8 cellular contexts compared by ENCODE assay signal in the genomic region with DNA sequence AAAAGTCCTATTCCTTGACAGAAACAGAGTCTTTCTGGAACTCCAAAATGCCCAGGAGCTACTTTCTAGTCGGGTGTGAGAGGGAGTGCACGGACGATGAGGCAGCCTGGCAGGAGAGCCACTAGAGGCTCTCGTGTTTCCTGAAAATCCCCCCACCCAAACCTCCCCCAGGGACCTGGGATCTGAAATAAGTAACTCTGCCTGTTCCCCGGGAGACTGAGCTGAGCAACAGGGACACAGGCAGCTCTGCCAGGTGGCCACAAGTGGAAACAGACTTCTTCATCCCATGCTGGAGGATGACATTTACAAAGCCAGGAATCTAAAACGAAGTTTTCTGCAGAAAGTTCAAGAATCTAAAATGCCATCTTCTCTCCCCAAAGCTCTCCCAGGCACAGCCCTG.
A peak's percentile ranks its signal among the peaks of the same experiment; 100 is the strongest.
DNase-seq lines count a peak whose midpoint lies in the region; ATAC-seq and TF ChIP-seq lines count a peak whose summit lies in the region.

No MANE protein-coding gene starts in this region.

- no peak for ATAC-seq in Right ventricle myocardium superior (ENCODE audit: poor library complexity)
- no peak for ATAC-seq in Right ventricle myocardium inferior
- ATAC-seq in lower lobe of right lung = no peak

- peaks cover 91% of the 10 kb centered on the region for H3K4me1 ChIP-seq in lower lobe of right lung
- H3K4me1 ChIP-seq in vagina = peaks cover 98% of the 10 kb centered on the region

- H3K36me3 ChIP-seq in lower lobe of right lung (no peaks in the 10 kb centered on the region), vagina (no peaks in the 10 kb centered on the region)

- H3K4me3 ChIP-seq in lower lobe of right lung (no peak overlapping the region), vagina (no peak overlapping the region)

- H3K27ac ChIP-seq in adipose tissue (ENCODE audit: low read depth, low read length) (peak overlapping the region; percentile 38), lower lobe of right lung (peak overlapping the region; percentile 77), vagina (peak overlapping the region; percentile 98)

- TF ChIP-seq CTCF in lower lobe of right lung (IDR thresholded peaks at IDR 0.05) (no peak), vagina (IDR thresholded peaks at IDR 0.05) (no peak)

- H3K27me3 ChIP-seq in lower lobe of right lung (ENCODE audit: low read depth) (no peaks in the 10 kb centered on the region), vagina (no peaks in the 10 kb centered on the region)

- TF ChIP-seq POLR2A in vagina (IDR thresholded peaks at IDR 0.05) = no peak

- 42 to 53% (median 44%) methylated on average over 6 of the region's 6 CpGs for WGBS in adipose tissue, 3 donors

- intact Hi-C loops in Right ventricle myocardium superior (cut with DNase I) = no loop called here
- intact Hi-C loops in Right ventricle myocardium inferior (cut with DNase I) = loop anchor here (2.0 to 5.0 kb wide), 2 partner anchors 15 to 75 kb away; partner anchors contain the start of gene ITPKB
- intact Hi-C loops in lower lobe of right lung (cut with DNase I) = no loop called here
- intact Hi-C loops in vagina (cut with DNase I) = loop anchor here (2.0 to 5.0 kb wide), 3 partner anchors 15 to 75 kb away; partner anchors contain the start of gene ITPKB

- H3K9me3 ChIP-seq in lower lobe of right lung (no peaks in the 10 kb centered on the region), vagina (no peaks in the 10 kb centered on the region)

- DNase-seq in Right ventricle myocardium superior = peak; percentile 41
- no peak for DNase-seq in Right ventricle myocardium inferior (ENCODE audit: missing footprints)
- DNase-seq in lower lobe of right lung = no peak
- DNase-seq in vagina (ENCODE audit: extremely low spot score in 2 of 2) = no peak
- no peak for DNase-seq in MV-4-11 (lab: John Stamatoyannopoulos, UW)
- DNase-seq in RPMI8226 = no peak
- DNase-seq in GF-D8 (lab: John Stamatoyannopoulos, UW) = no peak

Comparison
In these comparisons a context has a peak if more than half of its experiments do, and no peak if none do; other contexts are left out.
1. intact Hi-C loops: an anchor here in Right ventricle myocardium inferior (2.0 to 5.0 kb wide) and vagina (2.0 to 5.0 kb wide); none called in Right ventricle myocardium superior and lower lobe of right lung.
2. H3K27ac ChIP-seq: peak in every context shown above with its lines; median percentile 98 in vagina; 77 in lower lobe of right lung; 38 in adipose tissue.